In the genomic region with DNA sequence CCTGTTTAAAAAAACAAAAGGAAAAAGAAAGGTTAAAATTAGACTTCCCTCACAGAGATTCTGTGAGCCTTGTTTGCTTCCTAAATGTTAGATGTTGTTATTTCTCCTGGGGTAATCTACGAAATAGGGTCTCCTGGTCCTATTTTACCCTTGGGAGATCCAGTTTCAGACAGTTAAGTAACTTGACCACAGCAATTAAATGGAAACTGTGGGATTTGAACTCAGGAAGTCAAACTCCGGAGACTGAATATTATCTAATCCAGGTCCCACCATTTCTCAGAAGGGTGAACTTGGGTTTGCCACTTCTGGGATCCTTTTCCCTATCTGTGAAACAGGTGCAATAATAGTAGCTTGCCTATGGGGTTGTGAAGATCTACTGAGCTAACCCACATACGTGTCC, we compare ENCODE assay signal across 10 cellular contexts. TPM values are rescaled to one million over a fixed set of nuclear protein-coding genes. Genes with fewer than 3 reads are reported as not detected.
DNase-seq lines count a peak whose midpoint lies in the region; ATAC-seq and TF ChIP-seq lines count a peak whose summit lies in the region.
"Had no signal": no experiment of that assay in that cellular context is flagged by ENCODE, and none has a peak within 500 bp of the region (broad histone marks: within the 10 kb centered on the region; RNA-seq: fewer than 3 reads in every experiment).

No MANE protein-coding gene starts in this region.

- peaks cover 12% of the 10 kb centered on the region for H3K27me3 Mint-ChIP-seq in neural progenitor cell (ENCODE audit: insufficient read depth, low read depth)

- H3K27ac Mint-ChIP-seq in neural progenitor cell = no peak overlapping the region
- H3K27ac Mint-ChIP-seq: CD8-positive, alpha-beta memory T cell had no signal

- H3K9me2 ChIP-seq in DOHH2 (replicated peaks; ENCODE audit: control insufficient read depth, low read length) (no peaks in the 10 kb centered on the region), MM.1S (replicated peaks; ENCODE audit: insufficient read depth, low read length) (no peaks in the 10 kb centered on the region)

- TF ChIP-seq CTCF in DOHH2 (IDR thresholded peaks at IDR 0.05; ENCODE audit: low read depth, low read length, poor library complexity, severe bottlenecking) = no peak
- TF ChIP-seq CTCF in MM.1S (IDR thresholded peaks at IDR 0.05; ENCODE audit: low read length) = no peak
- TF ChIP-seq CTCF in neural progenitor cell (IDR thresholded peaks at IDR 0.05) = no peak
- TF ChIP-seq CTCF in mucosa of descending colon (IDR thresholded peaks at IDR 0.05) = no peak

- DNase-seq in MM.1S = no peak
- DNase-seq in neural progenitor cell (ENCODE audit: low spot score) = no peak
- no peak for DNase-seq in SHP77 treated with DMSO at 0.1 percent for 48 hours (lab: John Stamatoyannopoulos, UW)
- no peak for DNase-seq in mucosa of descending colon
- DNase-seq: CD8-positive, alpha-beta memory T cell; GM23248 had no signal

- H3K4me1 ChIP-seq in DOHH2 (ENCODE audit: control insufficient read depth, low read length) = peaks cover 24% of the 10 kb centered on the region
- peaks cover 10% of the 10 kb centered on the region; the same call in 1 of the 2 replicates for H3K4me1 ChIP-seq in MM.1S (ENCODE audit: low read length)
- peaks cover 14 to 19% of the 10 kb centered on the region in 2 donors for H3K4me1 ChIP-seq in duodenal mucosa (ENCODE audit: control insufficient read depth in 1 of 2, insufficient read depth in 2 of 2, low read length in 2 of 2)
- peaks cover 7% of the 10 kb centered on the region for H3K4me1 ChIP-seq in neural progenitor cell
- H3K4me1 ChIP-seq in mucosa of descending colon (ENCODE audit: low read depth) = peaks cover 16% of the 10 kb centered on the region

- H3K36me3 Mint-ChIP-seq in neural progenitor cell = no peaks in the 10 kb centered on the region

- H3K27ac ChIP-seq in DOHH2 (ENCODE audit: low read depth, low read length) (peak overlapping the region; percentile 27; the same call in 1 of the 2 replicates), MM.1S (ENCODE audit: low read length) (peak overlapping the region; percentile 57; the same call in 1 of the 2 replicates), duodenal mucosa (ENCODE audit: low read depth, low read length) (no peak overlapping the region), neural progenitor cell (no peak overlapping the region)
- H3K27ac ChIP-seq: GM23248 had no signal

- H3K9me3 Mint-ChIP-seq in neural progenitor cell = peaks cover 19% of the 10 kb centered on the region

- H3K4me3 ChIP-seq in DOHH2 (ENCODE audit: low read length) (peak overlapping the region; percentile 74), MM.1S (ENCODE audit: low read length) (peak overlapping the region; percentile 55), duodenal mucosa (ENCODE audit: low read depth in 1 of 2, low read length in 2 of 2) (peak overlapping the region; percentile 71 to 73), neural progenitor cell (peak overlapping the region; percentile 60), mucosa of descending colon (no peak overlapping the region)

- H3K4me2 ChIP-seq in DOHH2 (ENCODE audit: low read length) = peak overlapping the region; percentile 89
- H3K4me2 ChIP-seq in MM.1S (ENCODE audit: low read depth, low read length) = peak overlapping the region; percentile 72
- peak overlapping the region; percentile 90 for H3K4me2 ChIP-seq in neural progenitor cell

- H3K79me2 ChIP-seq in DOHH2 (ENCODE audit: control insufficient read depth, low read length) (no peaks in the 10 kb centered on the region), MM.1S (ENCODE audit: low read length) (peaks cover 6% of the 10 kb centered on the region; the same call in 1 of the 2 replicates), neural progenitor cell (ENCODE audit: low read depth) (no peaks in the 10 kb centered on the region)

- no peak for ATAC-seq in mucosa of descending colon
- no peak for ATAC-seq in HG02763 (IDR thresholded peaks at IDR 0.05; ENCODE audit: unreplicated experiment)

- peak overlapping the region; percentile 65; the same call in 1 of the 2 replicates for H3K9ac ChIP-seq in MM.1S (ENCODE audit: low read length)
- H3K9ac ChIP-seq in duodenal mucosa (ENCODE audit: low read depth in 1 of 2, low read length in 2 of 2) = peak overlapping the region; percentile 77 to 81
- no peak overlapping the region for H3K9ac ChIP-seq in neural progenitor cell
- H3K9ac ChIP-seq: GM23248 had no signal

- no peaks in the 10 kb centered on the region for H3F3A ChIP-seq in DOHH2 (ENCODE audit: control insufficient read depth, insufficient read depth)
- no peaks in the 10 kb centered on the region for H3F3A ChIP-seq in MM.1S (ENCODE audit: insufficient read depth, low read length)
- peaks cover 27% of the 10 kb centered on the region for H3F3A ChIP-seq in neural progenitor cell (ENCODE audit: low read depth)

- peaks cover 14% of the 10 kb centered on the region for H3K4me1 Mint-ChIP-seq in neural progenitor cell

- intact Hi-C loops in mucosa of descending colon (cut with DNase I, micrococcal nuclease) = no loop called here

- H3K9me3 ChIP-seq in DOHH2 (ENCODE audit: control insufficient read depth, insufficient read depth, low read length) = peaks cover 7% of the 10 kb centered on the region; the same call in 1 of the 2 replicates
- no peaks in the 10 kb centered on the region for H3K9me3 ChIP-seq in MM.1S (replicated peaks; ENCODE audit: insufficient read depth, low read length)
- peaks cover 0 to 12% of the 10 kb centered on the region in 2 donors for H3K9me3 ChIP-seq in duodenal mucosa (ENCODE audit: control insufficient read depth in 1 of 2, low read length in 2 of 2)
- H3K9me3 ChIP-seq in neural progenitor cell (ENCODE audit: low read depth) = peaks cover 5% of the 10 kb centered on the region
- peaks cover 12% of the 10 kb centered on the region for H3K9me3 ChIP-seq in mucosa of descending colon

- peak overlapping the region; percentile 75 for H2AFZ ChIP-seq in MM.1S (ENCODE audit: low read length)
- no peak overlapping the region for H2AFZ ChIP-seq in neural progenitor cell (replicated peaks)
- H2AFZ ChIP-seq: GM23248 had no signal

- H3K36me3 ChIP-seq in DOHH2 (ENCODE audit: control insufficient read depth, low read length) = no peaks in the 10 kb centered on the region
- no peaks in the 10 kb centered on the region for H3K36me3 ChIP-seq in MM.1S (replicated peaks; ENCODE audit: insufficient read depth, low read length)
- H3K36me3 ChIP-seq in duodenal mucosa (ENCODE audit: control insufficient read depth in 1 of 2, insufficient read depth in 2 of 2, low read length in 2 of 2) = no peaks in the 10 kb centered on the region
- H3K36me3 ChIP-seq in neural progenitor cell = no peaks in the 10 kb centered on the region
- no peaks in the 10 kb centered on the region for H3K36me3 ChIP-seq in mucosa of descending colon (ENCODE audit: low read depth)

- H3K27me3 ChIP-seq in DOHH2 (ENCODE audit: control insufficient read depth, low read length) (peaks cover 6% of the 10 kb centered on the region; the same call in 1 of the 2 replicates), MM.1S (replicated peaks; ENCODE audit: insufficient read depth, low read length) (no peaks in the 10 kb centered on the region), duodenal mucosa (ENCODE audit: control insufficient read depth in 1 of 2, insufficient read depth in 2 of 2, low read length in 2 of 2) (no peaks in the 10 kb centered on the region), neural progenitor cell (peaks cover 39% of the 10 kb centered on the region)

- peak overlapping the region; percentile 91 for H3K4me3 Mint-ChIP-seq in neural progenitor cell

- H4K20me1 ChIP-seq in DOHH2 (ENCODE audit: control insufficient read depth, insufficient read depth, low read depth, low read length) = no peaks in the 10 kb centered on the region
- no peaks in the 10 kb centered on the region for H4K20me1 ChIP-seq in MM.1S (ENCODE audit: insufficient read depth, low read length)
- no peaks in the 10 kb centered on the region for H4K20me1 ChIP-seq in neural progenitor cell (ENCODE audit: low read depth)

RNA-seq across cellular contexts. Expression of a gene that starts 6.4 kb away (rescaled TPM):
- total RNA-seq in neural progenitor cell (ENCODE audit: low replicate concordance) (0.32 and 0.40 TPM in 2 replicates), mucosa of descending colon (100 to 1,000 TPM in 2 of 3 donors, 10 to 100 TPM in 1; 73.4 to 147 (median 122) TPM)
- total RNA-seq: CD8-positive, alpha-beta memory T cell; GM23248; myocyte had no signal

Comparison
In these comparisons a context has a peak if more than half of its experiments do, and no peak if none do; other contexts are left out.
1. H3K27ac ChIP-seq: peak in DOHH2 (single experiment) and MM.1S (single experiment); none in duodenal mucosa (single experiment) and neural progenitor cell (single experiment).
2. RNA of a gene that starts 6.4 kb away (total RNA-seq): 73.4 to 147 TPM in mucosa of descending colon; 0.32 to 0.40 TPM in neural progenitor cell; every median in the first group is over 10 times any median in the second.
3. Peak in every context shown above with its lines, with median percentiles within 50 percentile points of each other: H3K4me2 ChIP-seq.